In the genomic region with DNA sequence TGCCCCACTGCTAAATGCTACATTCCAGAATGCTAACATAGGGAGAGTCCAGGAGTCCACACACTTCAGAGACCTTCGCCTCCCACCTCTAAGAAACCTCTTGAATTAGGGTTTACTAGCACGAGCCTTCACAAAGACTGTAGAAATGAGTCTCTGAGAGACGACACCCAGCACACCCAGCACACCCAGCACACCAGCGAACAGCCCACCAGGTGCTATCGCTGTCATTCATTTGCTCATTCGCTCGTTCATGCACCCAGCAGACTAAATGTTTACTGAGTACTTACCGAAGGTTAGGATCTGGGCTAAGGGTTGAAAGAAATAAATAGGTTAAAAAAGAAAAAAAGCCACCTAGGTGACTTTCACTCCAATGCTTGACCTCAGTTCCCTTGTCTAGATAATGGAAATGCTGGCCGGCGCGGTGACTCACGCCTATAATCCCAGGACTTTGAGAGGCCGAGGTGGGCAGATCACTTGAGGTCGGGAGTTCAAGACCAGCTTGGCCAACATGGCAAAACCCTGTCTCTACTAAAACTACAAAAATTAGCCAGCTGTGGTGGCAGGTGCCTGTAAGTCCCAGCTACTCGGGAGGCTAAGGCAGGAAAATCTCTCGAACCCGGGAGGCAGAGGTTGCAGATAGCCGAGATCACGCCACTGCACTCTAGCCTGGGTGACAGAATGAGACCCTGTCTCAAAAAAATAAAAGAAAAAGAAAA, we compare ENCODE assay signal across 1 cellular context.
A peak's percentile ranks its signal among the peaks of the same experiment; 100 is the strongest.
TF ChIP-seq lines count a peak whose summit lies in the region.

No MANE protein-coding gene starts in this region.

TF ChIP-seq in HepG2, 621 proteins besides CTCF, POLR2A, EP300 and RAD21 (continued from another document and continues in another):
- TF ChIP-seq, protein P1, sequence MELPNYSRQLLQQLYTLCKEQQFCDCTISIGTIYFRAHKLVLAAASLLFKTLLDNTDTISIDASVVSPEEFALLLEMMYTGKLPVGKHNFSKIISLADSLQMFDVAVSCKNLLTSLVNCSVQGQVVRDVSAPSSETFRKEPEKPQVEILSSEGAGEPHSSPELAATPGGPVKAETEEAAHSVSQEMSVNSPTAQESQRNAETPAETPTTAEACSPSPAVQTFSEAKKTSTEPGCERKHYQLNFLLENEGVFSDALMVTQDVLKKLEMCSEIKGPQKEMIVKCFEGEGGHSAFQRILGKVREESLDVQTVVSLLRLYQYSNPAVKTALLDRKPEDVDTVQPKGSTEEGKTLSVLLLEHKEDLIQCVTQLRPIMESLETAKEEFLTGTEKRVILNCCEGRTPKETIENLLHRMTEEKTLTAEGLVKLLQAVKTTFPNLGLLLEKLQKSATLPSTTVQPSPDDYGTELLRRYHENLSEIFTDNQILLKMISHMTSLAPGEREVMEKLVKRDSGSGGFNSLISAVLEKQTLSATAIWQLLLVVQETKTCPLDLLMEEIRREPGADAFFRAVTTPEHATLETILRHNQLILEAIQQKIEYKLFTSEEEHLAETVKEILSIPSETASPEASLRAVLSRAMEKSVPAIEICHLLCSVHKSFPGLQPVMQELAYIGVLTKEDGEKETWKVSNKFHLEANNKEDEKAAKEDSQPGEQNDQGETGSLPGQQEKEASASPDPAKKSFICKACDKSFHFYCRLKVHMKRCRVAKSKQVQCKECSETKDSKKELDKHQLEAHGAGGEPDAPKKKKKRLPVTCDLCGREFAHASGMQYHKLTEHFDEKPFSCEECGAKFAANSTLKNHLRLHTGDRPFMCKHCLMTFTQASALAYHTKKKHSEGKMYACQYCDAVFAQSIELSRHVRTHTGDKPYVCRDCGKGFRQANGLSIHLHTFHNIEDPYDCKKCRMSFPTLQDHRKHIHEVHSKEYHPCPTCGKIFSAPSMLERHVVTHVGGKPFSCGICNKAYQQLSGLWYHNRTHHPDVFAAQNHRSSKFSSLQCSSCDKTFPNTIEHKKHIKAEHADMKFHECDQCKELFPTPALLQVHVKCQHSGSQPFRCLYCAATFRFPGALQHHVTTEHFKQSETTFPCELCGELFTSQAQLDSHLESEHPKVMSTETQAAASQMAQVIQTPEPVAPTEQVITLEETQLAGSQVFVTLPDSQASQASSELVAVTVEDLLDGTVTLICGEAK (IDR thresholded peaks at IDR 0.05) = no peak
- TF ChIP-seq, protein P1 (CRISPR knock-in tag; IDR thresholded peaks at IDR 0.05) = 0 out of 2 replicates have a peak, but pooled peaks have one; percentile 42
- no peak for TF ChIP-seq MEF2D (CRISPR knock-in tag; IDR thresholded peaks at IDR 0.05)
- no peak for TF ChIP-seq ATF1 (CRISPR knock-in tag; IDR thresholded peaks at IDR 0.05)
- TF ChIP-seq ZFYVE20 (CRISPR knock-in tag; IDR thresholded peaks at IDR 0.05; ENCODE audit: borderline replicate concordance, low read depth) = no peak
- TF ChIP-seq MTF1 (CRISPR knock-in tag; IDR thresholded peaks at IDR 0.05) = no peak
- TF ChIP-seq MAFG (CRISPR knock-in tag; IDR thresholded peaks at IDR 0.05) = no peak
- no peak for TF ChIP-seq SP1 (IDR thresholded peaks at IDR 0.05)
- no peak for TF ChIP-seq SP1 (CRISPR knock-in tag; IDR thresholded peaks at IDR 0.05)
- TF ChIP-seq, protein P2, sequence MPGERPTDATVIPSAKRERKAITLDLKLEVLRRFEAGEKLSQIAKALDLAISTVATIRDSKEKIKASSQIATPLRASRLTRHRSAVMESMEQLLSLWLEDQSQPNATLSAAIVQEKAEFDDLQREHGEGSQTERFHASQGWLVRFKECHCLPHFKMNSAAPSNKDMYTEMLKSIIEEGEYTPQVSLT (CRISPR knock-in tag; IDR thresholded peaks at IDR 0.05; ENCODE audit: borderline replicate concordance, low read depth) = no peak
- TF ChIP-seq REXO4 (CRISPR knock-in tag; IDR thresholded peaks at IDR 0.05; ENCODE audit: borderline replicate concordance) = no peak
- no peak for TF ChIP-seq ZNF652 (CRISPR knock-in tag; IDR thresholded peaks at IDR 0.05; ENCODE audit: borderline replicate concordance, low read depth)
- TF ChIP-seq HHEX (CRISPR knock-in tag; IDR thresholded peaks at IDR 0.05) = no peak
- no peak for TF ChIP-seq FOXA1 (IDR thresholded peaks at IDR 0.05)
- no peak for TF ChIP-seq FOXA1 (CRISPR knock-in tag; IDR thresholded peaks at IDR 0.05)
- peak; percentile 62 for TF ChIP-seq NR2C2 (CRISPR knock-in tag; IDR thresholded peaks at IDR 0.05; ENCODE audit: borderline replicate concordance)
- TF ChIP-seq MXD4 (CRISPR knock-in tag; IDR thresholded peaks at IDR 0.05) = no peak
- TF ChIP-seq KLF9 (CRISPR knock-in tag; IDR thresholded peaks at IDR 0.05; ENCODE audit: low read depth) = no peak
- TF ChIP-seq ZFP62 (CRISPR knock-in tag; IDR thresholded peaks at IDR 0.05) = no peak
- no peak for TF ChIP-seq ATM (IDR thresholded peaks at IDR 0.05; ENCODE audit: borderline replicate concordance)
- no peak for TF ChIP-seq MXI1 (IDR thresholded peaks at IDR 0.05; ENCODE audit: borderline replicate concordance, low read depth, low read length)
- no peak for TF ChIP-seq ZFP82 (CRISPR knock-in tag; IDR thresholded peaks at IDR 0.05; ENCODE audit: borderline replicate concordance)
- no peak for TF ChIP-seq FOXC1 (CRISPR knock-in tag; IDR thresholded peaks at IDR 0.05; ENCODE audit: borderline replicate concordance)
- no peak for TF ChIP-seq ZNF331 (CRISPR knock-in tag; IDR thresholded peaks at IDR 0.05)
- peak; percentile 74 for TF ChIP-seq TEAD3 (CRISPR knock-in tag; optimal IDR thresholded peaks at IDR 0.05; ENCODE audit: borderline replicate concordance)
- TF ChIP-seq SAFB2 (CRISPR knock-in tag; IDR thresholded peaks at IDR 0.05; ENCODE audit: borderline replicate concordance, low read depth) = no peak
- TF ChIP-seq, protein P3, sequence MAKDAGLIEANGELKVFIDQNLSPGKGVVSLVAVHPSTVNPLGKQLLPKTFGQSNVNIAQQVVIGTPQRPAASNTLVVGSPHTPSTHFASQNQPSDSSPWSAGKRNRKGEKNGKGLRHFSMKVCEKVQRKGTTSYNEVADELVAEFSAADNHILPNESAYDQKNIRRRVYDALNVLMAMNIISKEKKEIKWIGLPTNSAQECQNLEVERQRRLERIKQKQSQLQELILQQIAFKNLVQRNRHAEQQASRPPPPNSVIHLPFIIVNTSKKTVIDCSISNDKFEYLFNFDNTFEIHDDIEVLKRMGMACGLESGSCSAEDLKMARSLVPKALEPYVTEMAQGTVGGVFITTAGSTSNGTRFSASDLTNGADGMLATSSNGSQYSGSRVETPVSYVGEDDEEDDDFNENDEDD (CRISPR knock-in tag; IDR thresholded peaks at IDR 0.05; ENCODE audit: borderline replicate concordance) = no peak
- TF ChIP-seq, protein P4, sequence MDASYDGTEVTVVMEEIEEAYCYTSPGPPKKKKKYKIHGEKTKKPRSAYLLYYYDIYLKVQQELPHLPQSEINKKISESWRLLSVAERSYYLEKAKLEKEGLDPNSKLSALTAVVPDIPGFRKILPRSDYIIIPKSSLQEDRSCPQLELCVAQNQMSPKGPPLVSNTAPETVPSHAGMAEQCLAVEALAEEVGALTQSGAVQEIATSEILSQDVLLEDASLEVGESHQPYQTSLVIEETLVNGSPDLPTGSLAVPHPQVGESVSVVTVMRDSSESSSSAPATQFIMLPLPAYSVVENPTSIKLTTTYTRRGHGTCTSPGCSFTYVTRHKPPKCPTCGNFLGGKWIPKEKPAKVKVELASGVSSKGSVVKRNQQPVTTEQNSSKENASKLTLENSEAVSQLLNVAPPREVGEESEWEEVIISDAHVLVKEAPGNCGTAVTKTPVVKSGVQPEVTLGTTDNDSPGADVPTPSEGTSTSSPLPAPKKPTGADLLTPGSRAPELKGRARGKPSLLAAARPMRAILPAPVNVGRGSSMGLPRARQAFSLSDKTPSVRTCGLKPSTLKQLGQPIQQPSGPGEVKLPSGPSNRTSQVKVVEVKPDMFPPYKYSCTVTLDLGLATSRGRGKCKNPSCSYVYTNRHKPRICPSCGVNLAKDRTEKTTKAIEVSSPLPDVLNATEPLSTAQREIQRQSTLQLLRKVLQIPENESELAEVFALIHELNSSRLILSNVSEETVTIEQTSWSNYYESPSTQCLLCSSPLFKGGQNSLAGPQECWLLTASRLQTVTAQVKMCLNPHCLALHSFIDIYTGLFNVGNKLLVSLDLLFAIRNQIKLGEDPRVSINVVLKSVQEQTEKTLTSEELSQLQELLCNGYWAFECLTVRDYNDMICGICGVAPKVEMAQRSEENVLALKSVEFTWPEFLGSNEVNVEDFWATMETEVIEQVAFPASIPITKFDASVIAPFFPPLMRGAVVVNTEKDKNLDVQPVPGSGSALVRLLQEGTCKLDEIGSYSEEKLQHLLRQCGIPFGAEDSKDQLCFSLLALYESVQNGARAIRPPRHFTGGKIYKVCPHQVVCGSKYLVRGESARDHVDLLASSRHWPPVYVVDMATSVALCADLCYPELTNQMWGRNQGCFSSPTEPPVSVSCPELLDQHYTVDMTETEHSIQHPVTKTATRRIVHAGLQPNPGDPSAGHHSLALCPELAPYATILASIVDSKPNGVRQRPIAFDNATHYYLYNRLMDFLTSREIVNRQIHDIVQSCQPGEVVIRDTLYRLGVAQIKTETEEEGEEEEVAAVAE (CRISPR knock-in tag; IDR thresholded peaks at IDR 0.05; ENCODE audit: borderline replicate concordance) = no peak
- no peak for TF ChIP-seq ZNF431 (CRISPR knock-in tag; IDR thresholded peaks at IDR 0.05; ENCODE audit: borderline replicate concordance, low read depth)
- TF ChIP-seq ZNF550 (CRISPR knock-in tag; IDR thresholded peaks at IDR 0.05; ENCODE audit: borderline replicate concordance) = no peak
- no peak for TF ChIP-seq ZNF333 (CRISPR knock-in tag; IDR thresholded peaks at IDR 0.05; ENCODE audit: borderline replicate concordance)
- TF ChIP-seq RXRB (CRISPR knock-in tag; IDR thresholded peaks at IDR 0.05; ENCODE audit: borderline replicate concordance) = peak; percentile 69; the same call in 1 of the 2 replicates
- TF ChIP-seq, protein P5, sequence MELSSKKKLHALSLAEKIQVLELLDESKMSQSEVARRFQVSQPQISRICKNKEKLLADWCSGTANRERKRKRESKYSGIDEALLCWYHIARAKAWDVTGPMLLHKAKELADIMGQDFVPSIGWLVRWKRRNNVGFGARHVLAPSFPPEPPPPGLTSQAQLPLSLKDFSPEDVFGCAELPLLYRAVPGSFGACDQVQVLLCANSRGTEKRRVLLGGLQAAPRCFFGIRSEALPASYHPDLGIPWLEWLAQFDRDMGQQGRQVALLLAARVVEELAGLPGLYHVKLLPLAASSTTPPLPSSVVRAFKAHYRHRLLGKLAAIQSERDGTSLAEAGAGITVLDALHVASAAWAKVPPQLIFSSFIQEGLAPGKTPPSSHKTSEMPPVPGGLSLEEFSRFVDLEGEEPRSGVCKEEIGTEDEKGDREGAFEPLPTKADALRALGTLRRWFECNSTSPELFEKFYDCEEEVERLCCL (CRISPR knock-in tag; IDR thresholded peaks at IDR 0.05; ENCODE audit: borderline replicate concordance) = no peak
- TF ChIP-seq RBM39 (IDR thresholded peaks at IDR 0.05; ENCODE audit: low read depth, low read length, poor library complexity, severe bottlenecking) = no peak
- TF ChIP-seq CREM (IDR thresholded peaks at IDR 0.05) = peak; percentile 55
- TF ChIP-seq CREM (CRISPR knock-in tag; IDR thresholded peaks at IDR 0.05) = no peak
- TF ChIP-seq RFX5 (IDR thresholded peaks at IDR 0.05; ENCODE audit: low read depth, low read length) = no peak
- no peak for TF ChIP-seq SMAD1 (CRISPR knock-in tag; IDR thresholded peaks at IDR 0.05; ENCODE audit: borderline replicate concordance, low read depth)
- TF ChIP-seq KDM4B (CRISPR knock-in tag; IDR thresholded peaks at IDR 0.05) = no peak
- TF ChIP-seq, protein P6, sequence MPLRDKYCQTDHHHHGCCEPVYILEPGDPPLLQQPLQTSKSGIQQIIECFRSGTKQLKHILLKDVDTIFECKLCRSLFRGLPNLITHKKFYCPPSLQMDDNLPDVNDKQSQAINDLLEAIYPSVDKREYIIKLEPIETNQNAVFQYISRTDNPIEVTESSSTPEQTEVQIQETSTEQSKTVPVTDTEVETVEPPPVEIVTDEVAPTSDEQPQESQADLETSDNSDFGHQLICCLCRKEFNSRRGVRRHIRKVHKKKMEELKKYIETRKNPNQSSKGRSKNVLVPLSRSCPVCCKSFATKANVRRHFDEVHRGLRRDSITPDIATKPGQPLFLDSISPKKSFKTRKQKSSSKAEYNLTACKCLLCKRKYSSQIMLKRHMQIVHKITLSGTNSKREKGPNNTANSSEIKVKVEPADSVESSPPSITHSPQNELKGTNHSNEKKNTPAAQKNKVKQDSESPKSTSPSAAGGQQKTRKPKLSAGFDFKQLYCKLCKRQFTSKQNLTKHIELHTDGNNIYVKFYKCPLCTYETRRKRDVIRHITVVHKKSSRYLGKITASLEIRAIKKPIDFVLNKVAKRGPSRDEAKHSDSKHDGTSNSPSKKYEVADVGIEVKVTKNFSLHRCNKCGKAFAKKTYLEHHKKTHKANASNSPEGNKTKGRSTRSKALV (CRISPR knock-in tag; IDR thresholded peaks at IDR 0.05) = no peak
- no peak for TF ChIP-seq HMG20B (CRISPR knock-in tag; conservative IDR thresholded peaks at IDR 0.05)
- TF ChIP-seq NFYC (CRISPR knock-in tag; IDR thresholded peaks at IDR 0.05) = no peak
- no peak for TF ChIP-seq ZNF251 (CRISPR knock-in tag; IDR thresholded peaks at IDR 0.05)
- TF ChIP-seq KDM2A (CRISPR knock-in tag; IDR thresholded peaks at IDR 0.05; ENCODE audit: borderline replicate concordance, low read depth) = no peak
